In genomic region chr1:51420867-51421627, GRCh38 we compare ENCODE assay signal across 15 cellular contexts.
DNase-seq lines count a peak whose midpoint lies in the region; ATAC-seq and TF ChIP-seq lines count a peak whose summit lies in the region.
"Had no signal": no experiment of that assay in that cellular context is flagged by ENCODE, and none has a peak within 500 bp of the region (broad histone marks: within the 10 kb centered on the region; RNA-seq: fewer than 3 reads in every experiment).

No MANE protein-coding gene starts in this region.

- TF ChIP-seq CTCF in fibroblast of pulmonary artery (IDR thresholded peaks at IDR 0.05; ENCODE audit: low read length, missing control alignments): no peak

- H3K27ac ChIP-seq in SK-N-MC: no peak overlapping the region

- no peaks in the 10 kb centered on the region for H3K9me3 ChIP-seq in SK-N-MC (ENCODE audit: low read depth, low read length)

- H3K9me3 Mint-ChIP-seq in activated naive CD4-positive, alpha-beta T cell treated with anti-CD3 and anti-CD28 coated beads, Interleukin-2, amount 50 U/mL, for 24 hours: no peaks in the 10 kb centered on the region
- no peaks in the 10 kb centered on the region for H3K9me3 Mint-ChIP-seq in activated naive CD4-positive, alpha-beta T cell treated with anti-CD3 and anti-CD28 coated beads, Interleukin-2, amount 50 U/mL, for 72 hours
- H3K9me3 Mint-ChIP-seq: activated CD4-positive, alpha-beta memory T cell treated with anti-CD3 and anti-CD28 coated beads for 36 hours; naive thymus-derived CD8-positive, alpha-beta T cell; stimulated activated naive B cell treated with anti-CD40 and anti-IgM and Interleukin-4, amounts not matched to agents 10 μg/mL and 1 μg/mL and 100 μg/mL, for 72 hours had no signal

- H3K4me3 ChIP-seq in SK-N-MC: peak overlapping the region; percentile 64
- peak overlapping the region; percentile 34 for H3K4me3 ChIP-seq in fibroblast of pulmonary artery (replicated peaks; ENCODE audit: low read depth, low read length)
- H3K4me3 ChIP-seq in skeletal muscle cell (ENCODE audit: low read depth, low read length): peak overlapping the region; percentile 28

- no peak for ATAC-seq in activated naive CD4-positive, alpha-beta T cell treated with anti-CD3 and anti-CD28 coated beads, Interleukin-2, amount 50 U/mL, for 72 hours
- no peak for ATAC-seq in GM21360 (IDR thresholded peaks at IDR 0.05; ENCODE audit: unreplicated experiment)

- H3K27ac Mint-ChIP-seq in activated naive CD4-positive, alpha-beta T cell treated with anti-CD3 and anti-CD28 coated beads, Interleukin-2, amount 50 U/mL, for 24 hours: no peak overlapping the region
- no peak overlapping the region for H3K27ac Mint-ChIP-seq in activated naive CD4-positive, alpha-beta T cell treated with anti-CD3 and anti-CD28 coated beads, Interleukin-2, amount 50 U/mL, for 72 hours
- H3K27ac Mint-ChIP-seq: activated CD4-positive, alpha-beta memory T cell treated with anti-CD3 and anti-CD28 coated beads for 36 hours; stimulated activated naive B cell treated with anti-CD40 and anti-IgM and Interleukin-4, amounts not matched to agents 10 μg/mL and 1 μg/mL and 100 μg/mL, for 72 hours had no signal

- peak overlapping the region; percentile 15 for H3K9ac ChIP-seq in SK-N-MC (ENCODE audit: insufficient read length)

- peaks cover 15% of the 10 kb centered on the region for H3K4me1 Mint-ChIP-seq in activated naive CD4-positive, alpha-beta T cell treated with anti-CD3 and anti-CD28 coated beads, Interleukin-2, amount 50 U/mL, for 24 hours

- peak overlapping the region; percentile 49 for H3K4me3 Mint-ChIP-seq in activated naive CD4-positive, alpha-beta T cell treated with anti-CD3 and anti-CD28 coated beads, Interleukin-2, amount 50 U/mL, for 24 hours
- H3K4me3 Mint-ChIP-seq: activated CD4-positive, alpha-beta memory T cell treated with anti-CD3 and anti-CD28 coated beads for 36 hours; naive thymus-derived CD8-positive, alpha-beta T cell; stimulated activated naive B cell treated with anti-CD40 and anti-IgM and Interleukin-4, amounts not matched to agents 10 μg/mL and 1 μg/mL and 100 μg/mL, for 72 hours had no signal

- no peak for DNase-seq in activated naive CD4-positive, alpha-beta T cell treated with anti-CD3 and anti-CD28 coated beads, Interleukin-2, amount 50 U/mL, for 72 hours (ENCODE audit: low spot score in 2 of 2)
- DNase-seq in SK-N-MC (ENCODE audit: low read depth, low spot score): no peak
- no peak for DNase-seq in fibroblast of pulmonary artery (ENCODE audit: low read depth)
- no peak for DNase-seq in skeletal muscle cell (ENCODE audit: low read depth)
- DNase-seq in GM19240 (ENCODE audit: insufficient read length, low spot score): no peak
- no peak for DNase-seq in NCI-H510A treated with DMSO at 0.1 percent for 48 hours (lab: John Stamatoyannopoulos, UW)
- DNase-seq: activated CD4-positive, alpha-beta memory T cell treated with anti-CD3 and anti-CD28 coated beads for 36 hours; activated effector memory CD4-positive, alpha-beta T cell treated with anti-CD3 and anti-CD28 coated beads, Interleukin-2, amount 50 U/mL, for 16 hours; GOT3; NCI-H1092; stimulated activated naive B cell treated with anti-CD40 and anti-IgM and Interleukin-4, amounts not matched to agents 10 μg/mL and 1 μg/mL and 100 μg/mL, for 72 hours; T1000 had no signal

- no peaks in the 10 kb centered on the region for H3K27me3 Mint-ChIP-seq in activated naive CD4-positive, alpha-beta T cell treated with anti-CD3 and anti-CD28 coated beads, Interleukin-2, amount 50 U/mL, for 24 hours
- H3K27me3 Mint-ChIP-seq: activated CD4-positive, alpha-beta memory T cell treated with anti-CD3 and anti-CD28 coated beads for 36 hours; naive thymus-derived CD8-positive, alpha-beta T cell; stimulated activated naive B cell treated with anti-CD40 and anti-IgM and Interleukin-4, amounts not matched to agents 10 μg/mL and 1 μg/mL and 100 μg/mL, for 72 hours had no signal

- H3K36me3 Mint-ChIP-seq in activated naive CD4-positive, alpha-beta T cell treated with anti-CD3 and anti-CD28 coated beads, Interleukin-2, amount 50 U/mL, for 24 hours: peaks cover 35% of the 10 kb centered on the region
- peaks cover 3 to 5% of the 10 kb centered on the region in 2 donors for H3K36me3 Mint-ChIP-seq in activated naive CD4-positive, alpha-beta T cell treated with anti-CD3 and anti-CD28 coated beads, Interleukin-2, amount 50 U/mL, for 72 hours

- H3K36me3 ChIP-seq in SK-N-MC (ENCODE audit: insufficient read depth, low read length): peaks cover 3% of the 10 kb centered on the region; the same call in 1 of the 2 replicates
